In the genomic region with DNA sequence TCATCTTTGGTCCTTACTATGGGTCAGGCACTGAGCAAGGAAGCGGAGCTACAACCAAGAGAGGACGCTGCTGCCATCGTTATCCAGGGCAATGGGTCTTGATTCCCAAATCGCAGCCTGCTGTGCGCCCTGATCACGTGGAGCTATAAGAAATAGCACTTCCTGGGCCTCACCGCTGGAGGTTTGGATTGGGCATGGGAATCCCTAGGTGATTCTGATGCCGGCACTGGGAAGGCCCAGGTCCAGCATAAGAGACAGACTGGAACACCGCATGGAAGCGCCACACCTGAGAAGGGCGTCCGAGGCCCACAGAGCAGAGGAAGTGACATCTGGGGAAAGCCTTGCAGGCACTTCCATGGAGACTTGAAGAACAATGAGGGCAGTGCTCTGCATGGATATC, we compare ENCODE assay signal across 19 cellular contexts. TPM values are rescaled to one million over a fixed set of nuclear protein-coding genes. Genes with fewer than 3 reads are reported as not detected.
DNase-seq lines count a peak whose midpoint lies in the region; TF ChIP-seq lines count a peak whose summit lies in the region.
"Had no signal": no experiment of that assay in that cellular context is flagged by ENCODE, and none has a peak within 500 bp of the region (broad histone marks: within the 10 kb centered on the region; RNA-seq: fewer than 3 reads in every experiment).

No MANE protein-coding gene starts in this region.

- peak; percentile 21 for DNase-seq in H7
- DNase-seq in ascending aorta (ENCODE audit: low spot score in 2 of 2), result peak in 1 of 2 donors; percentile 43
- DNase-seq in esophagus muscularis mucosa (ENCODE audit: extremely low spot score), result no peak
- peak; percentile 56 for DNase-seq in posterior vena cava (ENCODE audit: low spot score)
- DNase-seq in HUDEP-2 (lab: John Stamatoyannopoulos, UW; ENCODE audit: unreplicated experiment in 76 of 76), result no peak
- no peak for DNase-seq in HuH-7 (ENCODE audit: low spot score)
- DNase-seq in activated naive CD4-positive, alpha-beta T cell treated with anti-CD3 and anti-CD28 coated beads for 36 hours, result no peak
- DNase-seq in activated naive CD4-positive, alpha-beta T cell (lab: John Stamatoyannopoulos, UW), result no peak
- DNase-seq: 8988T; AML-193; Caco-2; CD8-positive, alpha-beta memory T cell; DMS53; GOT3; HCEC 1CT; HFFc6 had no signal

- H3K4me3 ChIP-seq in H7 (ENCODE audit: insufficient read depth, low read depth, low read length) (no peak overlapping the region), ascending aorta (no peak overlapping the region), esophagus muscularis mucosa (no peak overlapping the region)
- H3K4me3 ChIP-seq: BLaER1, GM12878 had no signal

- no peaks in the 10 kb centered on the region for H3K9me3 Mint-ChIP-seq in activated naive CD4-positive, alpha-beta T cell treated with anti-CD3 and anti-CD28 coated beads for 36 hours
- H3K9me3 Mint-ChIP-seq: CD8-positive, alpha-beta memory T cell; HFFc6 had no signal

- peak overlapping the region; percentile 57 to 93 for H3K27ac ChIP-seq in ascending aorta
- peak overlapping the region; percentile 35 to 97 (median 38) for H3K27ac ChIP-seq in esophagus muscularis mucosa (replicated peaks in 1 of 4)
- H3K27ac ChIP-seq: BLaER1 had no signal

- no peak for TF ChIP-seq CTCF in ascending aorta (IDR thresholded peaks at IDR 0.05)
- TF ChIP-seq CTCF in esophagus muscularis mucosa (IDR thresholded peaks at IDR 0.05), result no peak

- CTCF ChIA-PET in activated naive CD4-positive, alpha-beta T cell treated with anti-CD3 and anti-CD28 coated beads for 36 hours (lab: Charles Lee), result interaction anchor here (1.0 to 2.9 kb wide), 5 partner anchors 9 to 189 kb away, joined by 3 to 14 read pairs (median 5); no protein-coding TSS in a partner anchor

- no peaks in the 10 kb centered on the region for H3K36me3 Mint-ChIP-seq in activated naive CD4-positive, alpha-beta T cell treated with anti-CD3 and anti-CD28 coated beads for 36 hours (ENCODE audit: low read depth)

- H3K4me3 Mint-ChIP-seq in activated naive CD4-positive, alpha-beta T cell treated with anti-CD3 and anti-CD28 coated beads for 36 hours, result no peak overlapping the region
- H3K4me3 Mint-ChIP-seq: CD8-positive, alpha-beta memory T cell; HFFc6 had no signal

- H3K27me3 ChIP-seq in H7 (ENCODE audit: control insufficient read depth, insufficient read depth, low read length) (no peaks in the 10 kb centered on the region), ascending aorta (no peaks in the 10 kb centered on the region), esophagus muscularis mucosa (no peaks in the 10 kb centered on the region)
- H3K27me3 ChIP-seq: BLaER1 had no signal

- intact Hi-C loops in ascending aorta (cut with DNase I), result no loop called here
- intact Hi-C loops in esophagus muscularis mucosa (cut with DNase I), result no loop called here
- intact Hi-C loops in posterior vena cava (cut with DNase I), result no loop called here
- intact Hi-C loops in activated naive CD4-positive, alpha-beta T cell treated with anti-CD3 and anti-CD28 coated beads for 36 hours (cut with micrococcal nuclease), result no loop called here

- no peak for TF ChIP-seq POLR2A in esophagus muscularis mucosa (IDR thresholded peaks at IDR 0.05; ENCODE audit: low read depth)

- peaks cover 1% of the 10 kb centered on the region for H3K4me1 Mint-ChIP-seq in activated naive CD4-positive, alpha-beta T cell treated with anti-CD3 and anti-CD28 coated beads for 36 hours (ENCODE audit: low read depth)

- WGBS in esophagus muscularis mucosa, result 96% methylated on average over 10 of the region's 12 CpGs

- no peak overlapping the region for H3K27ac Mint-ChIP-seq in activated naive CD4-positive, alpha-beta T cell treated with anti-CD3 and anti-CD28 coated beads for 36 hours
- H3K27ac Mint-ChIP-seq: HFFc6 had no signal

- no peaks in the 10 kb centered on the region for H3K36me3 ChIP-seq in H7 (replicated peaks; ENCODE audit: control insufficient read depth, insufficient read depth, low read length)
- no peaks in the 10 kb centered on the region for H3K36me3 ChIP-seq in ascending aorta
- H3K36me3 ChIP-seq in esophagus muscularis mucosa, result no peaks in the 10 kb centered on the region
- H3K36me3 ChIP-seq: BLaER1 had no signal

- no peaks in the 10 kb centered on the region for H3K9me3 ChIP-seq in ascending aorta
- H3K9me3 ChIP-seq in esophagus muscularis mucosa, result no peaks in the 10 kb centered on the region
- H3K9me3 ChIP-seq: BLaER1, Caco-2 had no signal

- no peaks in the 10 kb centered on the region for H3K27me3 Mint-ChIP-seq in activated naive CD4-positive, alpha-beta T cell treated with anti-CD3 and anti-CD28 coated beads for 36 hours (ENCODE audit: low read depth)

- TF ChIP-seq EP300 in esophagus muscularis mucosa (IDR thresholded peaks at IDR 0.05), result no peak

- peaks cover 12 to 43% of the 10 kb centered on the region in 2 donors for H3K4me1 ChIP-seq in ascending aorta
- H3K4me1 ChIP-seq in esophagus muscularis mucosa, result peaks cover 11 to 70% (median 64%) of the 10 kb centered on the region in 4 donors

RNA-seq across cellular contexts. Expression of a gene that starts 3.0 kb away (rescaled TPM):
- not detected in 2 replicates for total RNA-seq in H7 (2014; rRNA removed; shearing (Covaris generic))
- total RNA-seq in ascending aorta (46.8 TPM), esophagus muscularis mucosa (10 to 100 TPM in 2 of 4 donors, 1 to 10 TPM in 2; 2.5 to 20.3 (median 8.0) TPM), posterior vena cava (10 to 100 TPM in 1 of 2 donors, 1 to 10 TPM in 1; 8.5 to 15.2 TPM)
- total RNA-seq in activated naive CD4-positive, alpha-beta T cell treated with anti-CD3 and anti-CD28 coated beads for 36 hours, result not detected
- total RNA-seq: Caco-2; CD8-positive, alpha-beta memory T cell; GM12878; HT1080 had no signal

RNA-seq across cellular contexts. Expression of a gene that starts 18.3 kb away (rescaled TPM):
- 6.5 and 9.4 TPM in 2 replicates for total RNA-seq in H7 (2014; rRNA removed; shearing (Covaris generic))
- 1.5 TPM for total RNA-seq in ascending aorta
- 1 to 10 TPM; 4.0 to 5.8 (median 4.7) TPM for total RNA-seq in esophagus muscularis mucosa
- 1 to 10 TPM; 3.1 to 5.6 TPM for total RNA-seq in posterior vena cava
- 10 to 100 TPM; 19.9 to 21.0 TPM for total RNA-seq in activated naive CD4-positive, alpha-beta T cell treated with anti-CD3 and anti-CD28 coated beads for 36 hours

RNA-seq across cellular contexts. Expression of a gene that starts 30.8 kb away (rescaled TPM):
- total RNA-seq in H7 (2014; rRNA removed; shearing (Covaris generic)), result 36.1 and 37.0 TPM in 2 replicates
- 7.8 TPM for total RNA-seq in ascending aorta
- 10 to 100 TPM in 1 of 4 donors, 1 to 10 TPM in 3; 7.8 to 14.9 (median 8.7) TPM for total RNA-seq in esophagus muscularis mucosa
- 10 to 100 TPM; 13.1 to 16.0 TPM for total RNA-seq in posterior vena cava
- 10 to 100 TPM; 44.7 to 49.6 TPM for total RNA-seq in activated naive CD4-positive, alpha-beta T cell treated with anti-CD3 and anti-CD28 coated beads for 36 hours

Comparison
In these comparisons a context has a peak if more than half of its experiments do, and no peak if none do; other contexts are left out.
1. DNase-seq: peak in H7 (single experiment) and posterior vena cava (single experiment); none in esophagus muscularis mucosa (single experiment), HUDEP-2 (0 of 76), HuH-7 (single experiment), activated naive CD4-positive, alpha-beta T cell treated with anti-CD3 and anti-CD28 coated beads for 36 hours (single experiment) and activated naive CD4-positive, alpha-beta T cell (0 of 4).